19 cellular contexts compared by ENCODE assay signal in the genomic region with DNA sequence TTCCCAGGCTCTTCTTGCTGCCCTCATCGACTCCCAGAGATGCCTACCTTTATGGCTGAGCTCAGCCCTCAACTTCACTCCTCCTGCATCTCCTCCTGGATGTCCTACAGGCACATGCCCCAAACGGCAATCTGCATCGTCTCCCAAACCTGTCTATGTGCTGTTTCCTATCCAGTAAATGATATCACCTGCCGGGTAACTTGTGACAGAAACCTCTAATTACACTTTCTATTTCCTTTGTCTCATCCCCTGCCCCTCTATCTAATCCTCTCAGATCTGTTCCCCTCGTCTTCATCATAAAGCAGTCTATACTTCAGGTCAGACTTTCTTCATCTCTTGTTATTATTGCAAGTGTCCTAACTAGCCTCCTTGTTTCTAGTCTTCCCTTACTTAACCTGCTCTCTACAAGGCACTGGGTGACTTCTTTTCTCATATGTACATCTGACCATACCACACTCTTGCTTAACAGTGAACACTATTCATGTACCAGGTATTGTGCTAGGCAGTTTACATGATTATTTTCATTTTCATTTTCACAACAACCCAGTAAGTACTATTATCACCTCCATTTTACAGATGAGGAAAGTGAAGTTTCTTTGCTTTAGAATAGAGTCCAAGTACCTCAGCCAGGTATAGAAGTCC. TPM values are rescaled to one million over a fixed set of nuclear protein-coding genes. Genes with fewer than 3 reads are reported as not detected.
A peak's percentile ranks its signal among the peaks of the same experiment; 100 is the strongest.
DNase-seq lines count a peak whose midpoint lies in the region; ATAC-seq and TF ChIP-seq lines count a peak whose summit lies in the region.
"Had no signal": no experiment of that assay in that cellular context is flagged by ENCODE, and none has a peak within 500 bp of the region (broad histone marks: within the 10 kb centered on the region; RNA-seq: fewer than 3 reads in every experiment).

No MANE protein-coding gene starts in this region.

- WGBS in gastroesophageal sphincter (ENCODE audit: low coverage in 1 of 2), 2 donors: 88 to 93% methylated on average over 5 of the region's 5 CpGs
- 84 to 86% methylated on average over 5 of the region's 5 CpGs for WGBS in upper lobe of left lung, 2 donors

- TF ChIP-seq EP300 in gastroesophageal sphincter (IDR thresholded peaks at IDR 0.05) (no peak), upper lobe of left lung (IDR thresholded peaks at IDR 0.05) (no peak)

- peaks cover 16% of the 10 kb centered on the region for H3K36me3 ChIP-seq in CD4-positive, CD25-positive, alpha-beta regulatory T cell (ENCODE audit: control insufficient read depth, insufficient read depth, low read length)
- peaks cover 7% of the 10 kb centered on the region for H3K36me3 ChIP-seq in CD8-positive, alpha-beta memory T cell (ENCODE audit: insufficient read depth, low read length)
- H3K36me3 ChIP-seq in gastroesophageal sphincter: peaks cover 0 to 83% of the 10 kb centered on the region in 2 donors
- H3K36me3 ChIP-seq in Karpas-422 (ENCODE audit: insufficient read depth, low read length): peaks cover 12% of the 10 kb centered on the region
- peaks cover 0 to 51% (median 21%) of the 10 kb centered on the region in 4 donors for H3K36me3 ChIP-seq in upper lobe of left lung
- H3K36me3 ChIP-seq: ovary had no signal

- peaks cover 15% of the 10 kb centered on the region for H3K4me1 ChIP-seq in CD4-positive, CD25-positive, alpha-beta regulatory T cell (ENCODE audit: control insufficient read depth, insufficient read depth, low read length, poor library complexity, severe bottlenecking)
- H3K4me1 ChIP-seq in CD8-positive, alpha-beta memory T cell (ENCODE audit: insufficient read depth, low read length): peaks cover 15% of the 10 kb centered on the region
- no peaks in the 10 kb centered on the region for H3K4me1 ChIP-seq in gastroesophageal sphincter
- no peaks in the 10 kb centered on the region for H3K4me1 ChIP-seq in Karpas-422 (ENCODE audit: low read length)
- H3K4me1 ChIP-seq in upper lobe of left lung: no peaks in the 10 kb centered on the region
- H3K4me1 ChIP-seq: esophagus muscularis mucosa, testis had no signal

- no peaks in the 10 kb centered on the region for H3K9me3 ChIP-seq in CD4-positive, CD25-positive, alpha-beta regulatory T cell (ENCODE audit: control insufficient read depth in 2 of 2, low read length in 2 of 2)
- H3K9me3 ChIP-seq in CD8-positive, alpha-beta memory T cell (ENCODE audit: low read length): no peaks in the 10 kb centered on the region
- H3K9me3 ChIP-seq in gastroesophageal sphincter: no peaks in the 10 kb centered on the region
- H3K9me3 ChIP-seq in Karpas-422 (ENCODE audit: low read length): no peaks in the 10 kb centered on the region
- H3K9me3 ChIP-seq in upper lobe of left lung: no peaks in the 10 kb centered on the region
- H3K9me3 ChIP-seq: esophagus muscularis mucosa, ovary, testis had no signal

- intact Hi-C loops in activated CD4-positive, alpha-beta memory T cell treated with anti-CD3 and anti-CD28 coated beads for 36 hours (cut with micrococcal nuclease): loop anchor here (1.0 to 5.0 kb wide), 3 partner anchors 42 to 142 kb away; partner anchors contain the start of genes C2CD3 and PPME1

- H4K20me1 ChIP-seq in Karpas-422 (ENCODE audit: insufficient read depth, low read depth, low read length): no peaks in the 10 kb centered on the region

- H3K27me3 ChIP-seq in CD4-positive, CD25-positive, alpha-beta regulatory T cell (ENCODE audit: control insufficient read depth, insufficient read depth, low read length): no peaks in the 10 kb centered on the region
- H3K27me3 ChIP-seq in CD8-positive, alpha-beta memory T cell (ENCODE audit: insufficient read depth, low read length, poor library complexity, severe bottlenecking): no peaks in the 10 kb centered on the region
- H3K27me3 ChIP-seq in gastroesophageal sphincter: no peaks in the 10 kb centered on the region
- H3K27me3 ChIP-seq in Karpas-422 (ENCODE audit: low read length): no peaks in the 10 kb centered on the region
- no peaks in the 10 kb centered on the region for H3K27me3 ChIP-seq in upper lobe of left lung
- H3K27me3 ChIP-seq: esophagus muscularis mucosa, ovary, testis had no signal

- H3K27ac Mint-ChIP-seq in CD4-positive, CD25-positive, alpha-beta regulatory T cell: peak overlapping the region; percentile 80 to 91 (median 89)
- peak overlapping the region; percentile 73 to 99 (median 84) for H3K27ac Mint-ChIP-seq in CD8-positive, alpha-beta memory T cell
- peak overlapping the region; percentile 77 for H3K27ac Mint-ChIP-seq in activated CD4-positive, alpha-beta memory T cell treated with anti-CD3 and anti-CD28 coated beads for 36 hours

- H3K4me3 Mint-ChIP-seq in CD4-positive, CD25-positive, alpha-beta regulatory T cell: peak overlapping the region; percentile 59 to 68 (median 64)
- H3K4me3 Mint-ChIP-seq in CD8-positive, alpha-beta memory T cell: peak overlapping the region; percentile 27 to 79 (median 69)
- H3K4me3 Mint-ChIP-seq in activated CD4-positive, alpha-beta memory T cell treated with anti-CD3 and anti-CD28 coated beads for 36 hours: peak overlapping the region; percentile 57

- POLR2A ChIA-PET in CD8-positive, alpha-beta memory T cell (lab: Charles Lee): no interaction called here
- POLR2A ChIA-PET in activated CD4-positive, alpha-beta memory T cell treated with anti-CD3 and anti-CD28 coated beads for 36 hours (lab: Charles Lee): interaction anchor here (1.0 to 1.1 kb wide), 3 partner anchors 10 to 61 kb away, joined by 3 to 6 read pairs (median 3); no protein-coding TSS in a partner anchor

- peak overlapping the region; percentile 71 for H3K4me3 ChIP-seq in CD4-positive, CD25-positive, alpha-beta regulatory T cell (ENCODE audit: low read depth, low read length)
- H3K4me3 ChIP-seq in CD8-positive, alpha-beta memory T cell (ENCODE audit: low read length): peak overlapping the region; percentile 15
- H3K4me3 ChIP-seq in gastroesophageal sphincter (no peak overlapping the region), Karpas-422 (ENCODE audit: low read length) (no peak overlapping the region), upper lobe of left lung (no peak overlapping the region)
- H3K4me3 ChIP-seq: esophagus muscularis mucosa, ovary, testis had no signal

- CTCF ChIA-PET in CD8-positive, alpha-beta memory T cell (lab: Charles Lee): interaction anchor here (0.6 to 1.1 kb wide), 4 partner anchors 17 to 66 kb away, joined by 3 to 4 read pairs (median 3); no protein-coding TSS in a partner anchor
- CTCF ChIA-PET in activated CD4-positive, alpha-beta memory T cell treated with anti-CD3 and anti-CD28 coated beads for 36 hours (lab: Charles Lee): no interaction called here

- H2AFZ ChIP-seq in Karpas-422 (ENCODE audit: low read length): no peak overlapping the region

- peak in 2 of 3 donors; percentile 20 to 66 for DNase-seq in CD4-positive, CD25-positive, alpha-beta regulatory T cell
- DNase-seq in CD8-positive, alpha-beta memory T cell: no peak
- DNase-seq in activated CD4-positive, alpha-beta memory T cell treated with anti-CD3 and anti-CD28 coated beads for 36 hours: no peak
- DNase-seq in Karpas-422: no peak
- no peak for DNase-seq in upper lobe of left lung
- DNase-seq in NCI-H1105 (lab: John Stamatoyannopoulos, UW): no peak
- no peak for DNase-seq in stimulated activated CD4-positive, alpha-beta T cell treated with anti-CD3 and anti-CD28 coated beads, Interleukin-15, amount 100 ng/mL, for 24 hours
- DNase-seq: activated CD8-positive, alpha-beta memory T cell treated with anti-CD3 and anti-CD28 coated beads, Interleukin-2, amount 50 U/mL, for 48 hours; caudate nucleus; MV-4-11; NCI-H2081; NCI-H510A treated with DMSO at 0.1 percent for 48 hours; ovary; Right ventricle myocardium superior; testis; WERI-Rb-1 had no signal

- H3K27ac ChIP-seq in CD4-positive, CD25-positive, alpha-beta regulatory T cell (ENCODE audit: insufficient read depth, low read length, poor library complexity, severe bottlenecking): peak overlapping the region; percentile 71
- no peak overlapping the region for H3K27ac ChIP-seq in CD8-positive, alpha-beta memory T cell (ENCODE audit: low read depth, low read length)
- H3K27ac ChIP-seq in gastroesophageal sphincter (no peak overlapping the region), Karpas-422 (ENCODE audit: low read length) (no peak overlapping the region), upper lobe of left lung (no peak overlapping the region)
- H3K27ac ChIP-seq: esophagus muscularis mucosa, ovary, testis, WERI-Rb-1 had no signal

- peak; percentile 46 to 63 for ATAC-seq in CD4-positive, CD25-positive, alpha-beta regulatory T cell (ENCODE audit: low read depth in 2 of 2)
- ATAC-seq in gastroesophageal sphincter (peak; percentile 11), upper lobe of left lung (ENCODE audit: low FRiP score in 2 of 2) (no peak)
- ATAC-seq: left lobe of liver had no signal

- no peaks in the 10 kb centered on the region for H3K9me2 ChIP-seq in Karpas-422 (replicated peaks; ENCODE audit: insufficient read depth, low read length)

- peaks cover 50% of the 10 kb centered on the region for H3K36me3 Mint-ChIP-seq in CD4-positive, CD25-positive, alpha-beta regulatory T cell
- H3K36me3 Mint-ChIP-seq in CD8-positive, alpha-beta memory T cell: peaks cover 13 to 58% (median 17%) of the 10 kb centered on the region in 3 donors
- peaks cover 18% of the 10 kb centered on the region for H3K36me3 Mint-ChIP-seq in activated CD4-positive, alpha-beta memory T cell treated with anti-CD3 and anti-CD28 coated beads for 36 hours

- TF ChIP-seq POLR2A in gastroesophageal sphincter (IDR thresholded peaks at IDR 0.05) (no peak), upper lobe of left lung (IDR thresholded peaks at IDR 0.05) (no peak)

- peaks cover 11 to 32% (median 26%) of the 10 kb centered on the region in 4 donors for H3K4me1 Mint-ChIP-seq in CD4-positive, CD25-positive, alpha-beta regulatory T cell
- H3K4me1 Mint-ChIP-seq in CD8-positive, alpha-beta memory T cell: peaks cover 24 to 40% (median 38%) of the 10 kb centered on the region in 3 donors
- H3K4me1 Mint-ChIP-seq in activated CD4-positive, alpha-beta memory T cell treated with anti-CD3 and anti-CD28 coated beads for 36 hours (ENCODE audit: low read depth): peaks cover 43% of the 10 kb centered on the region

- H3K9ac ChIP-seq in Karpas-422 (ENCODE audit: low read length): no peak overlapping the region

- H3K9me3 Mint-ChIP-seq in CD4-positive, CD25-positive, alpha-beta regulatory T cell: no peaks in the 10 kb centered on the region
- H3K9me3 Mint-ChIP-seq in CD8-positive, alpha-beta memory T cell: no peaks in the 10 kb centered on the region
- no peaks in the 10 kb centered on the region for H3K9me3 Mint-ChIP-seq in activated CD4-positive, alpha-beta memory T cell treated with anti-CD3 and anti-CD28 coated beads for 36 hours

- TF ChIP-seq CTCF in gastroesophageal sphincter (IDR thresholded peaks at IDR 0.05): no peak
- no peak for TF ChIP-seq CTCF in upper lobe of left lung (IDR thresholded peaks at IDR 0.05)

- no peaks in the 10 kb centered on the region for H3K79me2 ChIP-seq in Karpas-422 (ENCODE audit: low read length)

- no peak overlapping the region for H3K4me2 ChIP-seq in Karpas-422 (ENCODE audit: low read depth, low read length, poor library complexity, severe bottlenecking)

- no peaks in the 10 kb centered on the region for H3K27me3 Mint-ChIP-seq in CD4-positive, CD25-positive, alpha-beta regulatory T cell
- no peaks in the 10 kb centered on the region for H3K27me3 Mint-ChIP-seq in CD8-positive, alpha-beta memory T cell
- no peaks in the 10 kb centered on the region for H3K27me3 Mint-ChIP-seq in activated CD4-positive, alpha-beta memory T cell treated with anti-CD3 and anti-CD28 coated beads for 36 hours

RNA-seq across cellular contexts. Expression of gene UCP3, which starts 21.9 kb away (rescaled TPM):
- total RNA-seq in CD4-positive, CD25-positive, alpha-beta regulatory T cell: 5.6 TPM
- polyA plus RNA-seq in CD4-positive, CD25-positive, alpha-beta regulatory T cell: under 1 TPM; 0.16 to 0.34 (median 0.24) TPM
- total RNA-seq in CD8-positive, alpha-beta memory T cell: 1 to 10 TPM; 2.8 to 2.9 TPM
- polyA plus RNA-seq in CD8-positive, alpha-beta memory T cell: 0.36 TPM
- 1 to 10 TPM; 1.4 to 2.0 TPM for total RNA-seq in activated CD4-positive, alpha-beta memory T cell treated with anti-CD3 and anti-CD28 coated beads for 36 hours
- total RNA-seq in gastroesophageal sphincter (1 to 10 TPM in 3 of 4 donors, under 1 TPM in 1; 0.64 to 2.5 (median 1.6) TPM), upper lobe of left lung (1 to 10 TPM; 1.2 to 5.2 (median 2.4) TPM)
- total RNA-seq in Karpas-422 (2014; rRNA removed; shearing (Covaris generic); ENCODE audit: low replicate concordance): 3.0 and 4.0 TPM in 2 replicates

RNA-seq across cellular contexts. Expression of gene UCP2, which starts 48.1 kb away (rescaled TPM):
- 850 TPM for total RNA-seq in CD4-positive, CD25-positive, alpha-beta regulatory T cell
- 1,000 to 10,000 TPM; 1,262 to 2,276 (median 1,740) TPM for polyA plus RNA-seq in CD4-positive, CD25-positive, alpha-beta regulatory T cell
- total RNA-seq in CD8-positive, alpha-beta memory T cell: 100 to 1,000 TPM; 279 to 295 TPM
- 962 TPM for polyA plus RNA-seq in CD8-positive, alpha-beta memory T cell
- 100 to 1,000 TPM; 461 to 471 TPM for total RNA-seq in activated CD4-positive, alpha-beta memory T cell treated with anti-CD3 and anti-CD28 coated beads for 36 hours
- total RNA-seq in gastroesophageal sphincter (10 to 100 TPM in 3 of 4 donors, 1 to 10 TPM in 1; 5.8 to 37.2 (median 33.2) TPM), upper lobe of left lung (100 to 1,000 TPM in 3 of 6 donors, 10 to 100 TPM in 3; 76.5 to 118 (median 98.3) TPM)
- total RNA-seq in Karpas-422 (2014; rRNA removed; shearing (Covaris generic); ENCODE audit: low replicate concordance): 189 and 274 TPM in 2 replicates

Comparison
In these comparisons a context has a peak if more than half of its experiments do, and no peak if none do; other contexts are left out.
1. ATAC-seq: peak in CD4-positive, CD25-positive, alpha-beta regulatory T cell (2 of 2) and gastroesophageal sphincter (single experiment); none in upper lobe of left lung (0 of 2).
2. DNase-seq: peak in CD4-positive, CD25-positive, alpha-beta regulatory T cell (2 of 3); none in CD8-positive, alpha-beta memory T cell (0 of 5), activated CD4-positive, alpha-beta memory T cell treated with anti-CD3 and anti-CD28 coated beads for 36 hours (single experiment), Karpas-422 (single experiment), upper lobe of left lung (0 of 2), NCI-H1105 (single experiment) and stimulated activated CD4-positive, alpha-beta T cell treated with anti-CD3 and anti-CD28 coated beads, Interleukin-15, amount 100 ng/mL, for 24 hours (single experiment).
3. H3K4me3 ChIP-seq: peak in CD4-positive, CD25-positive, alpha-beta regulatory T cell (single experiment) and CD8-positive, alpha-beta memory T cell (single experiment); none in gastroesophageal sphincter (0 of 2), Karpas-422 (single experiment) and upper lobe of left lung (0 of 4).
4. Peak in every context shown above with its lines, with median percentiles within 50 percentile points of each other: H3K27ac Mint-ChIP-seq and H3K4me3 Mint-ChIP-seq.